In the genomic region with DNA sequence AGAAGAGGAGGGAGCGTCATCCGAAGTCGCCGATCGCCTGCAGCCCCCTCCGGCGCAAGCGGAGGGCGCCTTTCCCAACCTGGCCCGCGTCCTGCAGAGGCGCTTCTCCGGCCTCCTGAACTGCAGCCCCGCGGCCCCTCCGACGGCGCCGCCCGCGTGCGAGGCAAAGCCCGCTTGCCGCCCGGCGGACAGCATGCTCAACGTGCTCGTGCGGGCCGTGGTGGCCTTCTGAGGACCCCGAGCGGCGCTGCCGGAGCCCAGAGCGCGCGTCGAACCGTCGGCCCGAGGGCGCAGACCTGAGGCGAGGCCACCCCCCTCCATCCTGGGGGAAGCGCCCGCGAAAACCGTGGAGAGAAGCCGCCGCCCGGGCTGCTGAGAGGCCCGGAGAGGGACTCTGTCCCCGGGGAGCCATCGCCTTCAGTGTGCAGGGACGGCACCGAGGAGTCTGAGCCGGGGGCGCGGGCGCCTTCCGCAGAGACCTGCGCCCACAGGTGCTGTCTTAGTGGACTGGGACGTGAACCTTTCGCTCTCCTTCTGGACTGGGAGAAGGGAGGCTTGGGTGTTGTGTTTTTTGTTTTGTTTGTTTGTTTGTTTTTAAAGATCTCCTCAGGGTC, we compare ENCODE assay signal across 8 cellular contexts. TPM values are rescaled to one million over a fixed set of nuclear protein-coding genes. Genes with fewer than 3 reads are reported as not detected.
DNase-seq lines count a peak whose midpoint lies in the region; ATAC-seq and TF ChIP-seq lines count a peak whose summit lies in the region.

No MANE protein-coding gene starts in this region.

- H3K27ac Mint-ChIP-seq in brain: peak overlapping the region; percentile 97 to 100 (median 99)

- H3K27me3 Mint-ChIP-seq in brain: peaks cover 36% of the 10 kb centered on the region

- H3K4me1 Mint-ChIP-seq in brain: peaks cover 24% of the 10 kb centered on the region

- peaks cover 0 to 14% (median 3%) of the 10 kb centered on the region in 5 experiments for H3K9me3 Mint-ChIP-seq in brain

- peaks cover 18% of the 10 kb centered on the region for H3K36me3 Mint-ChIP-seq in brain

- peak overlapping the region; percentile 89 for H3K27ac ChIP-seq in substantia nigra (ENCODE audit: low read depth, low read length, poor library complexity, severe bottlenecking)

- DNase-seq in DMS153 (lab: John Stamatoyannopoulos, UW): peak; percentile 13
- no peak for DNase-seq in DMS153 treated with DMSO at 0.1 percent for 48 hours (lab: John Stamatoyannopoulos, UW; ENCODE audit: unreplicated experiment)
- peak; percentile 58 for DNase-seq in NOMO-1 treated with DMSO at 0.1 percent for 48 hours (lab: John Stamatoyannopoulos, UW; ENCODE audit: unreplicated experiment)
- peak; percentile 76 for DNase-seq in left kidney (ENCODE audit: low read depth, low spot score)
- DNase-seq in substantia nigra (lab: John Stamatoyannopoulos, UW): peak in 4 of 49 donors; percentile 34 to 70 (median 54)
- no peak for DNase-seq in SIG-M5 (lab: John Stamatoyannopoulos, UW)

- ATAC-seq in HG02970 (IDR thresholded peaks at IDR 0.05; ENCODE audit: low FRiP score, unreplicated experiment): no peak

- peak; percentile 22 for TF ChIP-seq CTCF in brain (conservative IDR thresholded peaks at IDR 0.05)

- peak overlapping the region; percentile 94 to 98 (median 96) for H3K4me3 Mint-ChIP-seq in brain

RNA-seq across cellular contexts. Expression of gene IER2, which starts 3.5 kb away (rescaled TPM):
- polyA plus RNA-seq in brain (ENCODE audit: insufficient read depth, low read depth, low replicate concordance): 31.1 TPM

RNA-seq across cellular contexts. Expression of gene STX10, which starts 3.6 kb away (rescaled TPM):
- 74.2 TPM for polyA plus RNA-seq in brain (ENCODE audit: insufficient read depth, low read depth, low replicate concordance)

RNA-seq across cellular contexts. Expression of gene NACC1, which starts 35.7 kb away (rescaled TPM):
- polyA plus RNA-seq in brain (ENCODE audit: insufficient read depth, low read depth, low replicate concordance): 42.2 TPM

RNA-seq across cellular contexts. Expression of gene TRMT1, which starts 37.2 kb away (rescaled TPM):
- 25.9 TPM for polyA plus RNA-seq in brain (ENCODE audit: insufficient read depth, low read depth, low replicate concordance)

RNA-seq across cellular contexts. Expression of gene LYL1, which starts 51.1 kb away (rescaled TPM):
- polyA plus RNA-seq in brain (ENCODE audit: insufficient read depth, low read depth, low replicate concordance): 2.3 TPM

Comparison
In these comparisons a context has a peak if more than half of its experiments do, and no peak if none do; other contexts are left out.
1. DNase-seq: peak in DMS153 (single experiment), NOMO-1 treated with DMSO at 0.1 percent for 48 hours (single experiment) and left kidney (single experiment); none in DMS153 treated with DMSO at 0.1 percent for 48 hours (single experiment) and SIG-M5 (single experiment).